18 cellular contexts compared by ENCODE assay signal in genomic region chr6:109514946-109515345, GRCh38. TPM values are rescaled to one million over a fixed set of nuclear protein-coding genes. Genes with fewer than 3 reads are reported as not detected.
DNase-seq lines count a peak whose midpoint lies in the region; ATAC-seq and TF ChIP-seq lines count a peak whose summit lies in the region.
"Had no signal": no experiment of that assay in that cellular context is flagged by ENCODE, and none has a peak within 500 bp of the region (broad histone marks: within the 10 kb centered on the region; RNA-seq: fewer than 3 reads in every experiment).

No MANE protein-coding gene starts in this region.

- H3K9me3 Mint-ChIP-seq in activated T-cell treated with anti-CD3 and anti-CD28 coated beads, Interleukin-2, amount 50 U/mL, for 24 hours: no peaks in the 10 kb centered on the region
- H3K9me3 Mint-ChIP-seq in activated naive CD8-positive, alpha-beta T cell treated with anti-CD3 and anti-CD28 coated beads, Interleukin-2, amount 10 ng/mL, durations not matched to agents 7 days and 5 days: peaks cover 4% of the 10 kb centered on the region
- H3K9me3 Mint-ChIP-seq: activated B cell treated with CpG ODN at 0.5 μM for 24 hours had no signal

- H3K4me2 ChIP-seq in Loucy (ENCODE audit: low read depth, low read length, poor library complexity, severe bottlenecking) (no peak overlapping the region), parathyroid adenoma (ENCODE audit: low read length) (no peak overlapping the region), mammary epithelial cell (ENCODE audit: insufficient read depth, low read depth, low read length) (no peak overlapping the region)

- H3K4me1 ChIP-seq in Loucy (ENCODE audit: insufficient read depth, low read length, poor library complexity, severe bottlenecking) (peaks cover 46% of the 10 kb centered on the region), parathyroid adenoma (peaks cover 19% of the 10 kb centered on the region), mammary epithelial cell (ENCODE audit: insufficient read depth, low read length) (no peaks in the 10 kb centered on the region)
- H3K4me1 ChIP-seq: esophagus muscularis mucosa, upper lobe of right lung had no signal

- H3K79me2 ChIP-seq in Loucy (ENCODE audit: insufficient read depth, low read length) (no peaks in the 10 kb centered on the region), parathyroid adenoma (no peaks in the 10 kb centered on the region), mammary epithelial cell (ENCODE audit: insufficient read depth, low read length) (no peaks in the 10 kb centered on the region)

- H3K36me3 ChIP-seq in Loucy (ENCODE audit: insufficient read depth, low read length) (no peaks in the 10 kb centered on the region), parathyroid adenoma (ENCODE audit: control insufficient read depth, insufficient read depth, low read length) (no peaks in the 10 kb centered on the region), mammary epithelial cell (ENCODE audit: insufficient read depth, low read length) (no peaks in the 10 kb centered on the region)
- H3K36me3 ChIP-seq: esophagus muscularis mucosa, upper lobe of right lung had no signal

- CTCF ChIA-PET in mammary epithelial cell (lab: Charles Lee; ENCODE audit: low non-redundant PET): interaction anchor here (0.8 kb wide), 1 partner anchor 13 kb away, joined by 3 read pairs; no protein-coding TSS in a partner anchor

- H2AFZ ChIP-seq in Loucy (ENCODE audit: low read length) (peak overlapping the region; percentile 18; the same call in 1 of the 2 replicates), parathyroid adenoma (peak overlapping the region; percentile 3), mammary epithelial cell (ENCODE audit: low read depth, low read length) (no peak overlapping the region)

- POLR2A ChIA-PET in activated naive CD8-positive, alpha-beta T cell treated with anti-CD3 and anti-CD28 coated beads, Interleukin-2, amount 10 ng/mL, durations not matched to agents 7 days and 5 days (lab: Charles Lee): interaction anchor here (1.5 to 2.3 kb wide), 2 partner anchors 8 to 24 kb away, joined by 6 to 18 read pairs; no protein-coding TSS in a partner anchor

- BruUV-seq in mammary epithelial cell (replicated peaks; lab: Mats Ljungman, UMichigan): no TSS peak

- no peaks in the 10 kb centered on the region for H3K9me2 ChIP-seq in Loucy (replicated peaks; ENCODE audit: low read depth, low read length)

- H3K27me3 ChIP-seq in Loucy (ENCODE audit: insufficient read depth, low read length, poor library complexity, severe bottlenecking): no peaks in the 10 kb centered on the region
- no peaks in the 10 kb centered on the region for H3K27me3 ChIP-seq in parathyroid adenoma (ENCODE audit: control insufficient read depth, insufficient read depth, low read length)
- H3K27me3 ChIP-seq in mammary epithelial cell (ENCODE audit: insufficient read depth, low read length): peaks cover 6% of the 10 kb centered on the region
- H3K27me3 ChIP-seq: esophagus muscularis mucosa, upper lobe of right lung had no signal

- no peak for DNase-seq in activated T-cell treated with anti-CD3 and anti-CD28 coated beads, Interleukin-2, amount 50 U/mL, for 24 hours
- no peak for DNase-seq in activated T-cell treated with anti-CD3 and anti-CD28 coated beads for 4 hours
- DNase-seq in activated naive CD8-positive, alpha-beta T cell treated with anti-CD3 and anti-CD28 coated beads, Interleukin-2, amount 10 ng/mL, durations not matched to agents 7 days and 5 days: no peak
- DNase-seq in mammary epithelial cell: no peak
- DNase-seq: activated B cell treated with CpG ODN at 0.5 μM for 24 hours; EL; HCEC 1CT; left cardiac atrium; NCI-H1092 treated with DMSO at 0.1 percent for 48 hours; NCI-H526 treated with DMSO at 0.1 percent for 48 hours; Right ventricle myocardium superior; stimulated activated naive CD4-positive, alpha-beta T cell treated with Interleukin-2 at 50 U/mL for 16 hours; upper lobe of right lung had no signal

- no peak overlapping the region for H3K27ac ChIP-seq in parathyroid adenoma
- no peak overlapping the region for H3K27ac ChIP-seq in mammary epithelial cell (ENCODE audit: insufficient read depth, low read depth, low read length)
- H3K27ac ChIP-seq: esophagus muscularis mucosa, upper lobe of right lung had no signal

- dilution Hi-C loops in mammary epithelial cell (cut with HindIII; ENCODE audit: low sequenced_read_pairs): no loop called here

- in situ Hi-C loops in mammary epithelial cell (cut with MboI; ENCODE audit: low sequenced_read_pairs in 2 of 2): no loop called here

- 93% methylated on average over 3 of the region's 3 CpGs for WGBS in mammary epithelial cell (ENCODE audit: low coverage, missing lambda C conversion rate)

- no peaks in the 10 kb centered on the region for H3K36me3 Mint-ChIP-seq in activated T-cell treated with anti-CD3 and anti-CD28 coated beads, Interleukin-2, amount 50 U/mL, for 24 hours (ENCODE audit: low read depth)
- H3K36me3 Mint-ChIP-seq in activated naive CD8-positive, alpha-beta T cell treated with anti-CD3 and anti-CD28 coated beads, Interleukin-2, amount 10 ng/mL, durations not matched to agents 7 days and 5 days: peaks cover 8% of the 10 kb centered on the region

- H3F3A ChIP-seq in Loucy (ENCODE audit: low read depth): peaks cover 2% of the 10 kb centered on the region; the same call in 1 of the 2 replicates

- H3K4me3 Mint-ChIP-seq in activated T-cell treated with anti-CD3 and anti-CD28 coated beads, Interleukin-2, amount 50 U/mL, for 24 hours: no peak overlapping the region
- peak overlapping the region; percentile 71 for H3K4me3 Mint-ChIP-seq in activated naive CD8-positive, alpha-beta T cell treated with anti-CD3 and anti-CD28 coated beads, Interleukin-2, amount 10 ng/mL, durations not matched to agents 7 days and 5 days

- no peaks in the 10 kb centered on the region for H3K27me3 Mint-ChIP-seq in activated T-cell treated with anti-CD3 and anti-CD28 coated beads, Interleukin-2, amount 50 U/mL, for 24 hours
- H3K27me3 Mint-ChIP-seq in activated naive CD8-positive, alpha-beta T cell treated with anti-CD3 and anti-CD28 coated beads, Interleukin-2, amount 10 ng/mL, durations not matched to agents 7 days and 5 days: no peaks in the 10 kb centered on the region
- H3K27me3 Mint-ChIP-seq: activated B cell treated with CpG ODN at 0.5 μM for 24 hours had no signal

- H4K20me1 ChIP-seq in Loucy (ENCODE audit: insufficient read depth, low read length, poor library complexity, severe bottlenecking) (no peaks in the 10 kb centered on the region), mammary epithelial cell (ENCODE audit: insufficient read depth, low read length) (no peaks in the 10 kb centered on the region)

- H3K27ac Mint-ChIP-seq in activated T-cell treated with anti-CD3 and anti-CD28 coated beads, Interleukin-2, amount 50 U/mL, for 24 hours: peak overlapping the region; percentile 20
- peak overlapping the region; percentile 70 for H3K27ac Mint-ChIP-seq in activated naive CD8-positive, alpha-beta T cell treated with anti-CD3 and anti-CD28 coated beads, Interleukin-2, amount 10 ng/mL, durations not matched to agents 7 days and 5 days
- H3K27ac Mint-ChIP-seq: activated B cell treated with CpG ODN at 0.5 μM for 24 hours had no signal

- no peak overlapping the region for H3K4me3 ChIP-seq in Loucy (ENCODE audit: low read length, poor library complexity, severe bottlenecking)
- H3K4me3 ChIP-seq in parathyroid adenoma (ENCODE audit: low read depth, low read length): no peak overlapping the region
- H3K4me3 ChIP-seq in mammary epithelial cell (replicated peaks in 1 of 3; ENCODE audit: insufficient read depth in 1 of 3, low read depth in 2 of 3, low read length in 3 of 3): no peak overlapping the region
- H3K4me3 ChIP-seq: esophagus muscularis mucosa had no signal

- ATAC-seq in activated naive CD8-positive, alpha-beta T cell treated with anti-CD3 and anti-CD28 coated beads, Interleukin-2, amount 10 ng/mL, durations not matched to agents 7 days and 5 days (ENCODE audit: low read depth): no peak
- no peak for ATAC-seq in HG02981 (IDR thresholded peaks at IDR 0.05; ENCODE audit: unreplicated experiment)
- ATAC-seq in GM21360 (IDR thresholded peaks at IDR 0.05; ENCODE audit: unreplicated experiment): no peak
- ATAC-seq: left cardiac atrium, upper lobe of right lung had no signal

- H3K9ac ChIP-seq in Loucy (ENCODE audit: low read depth, low read length, poor library complexity, severe bottlenecking): no peak overlapping the region
- H3K9ac ChIP-seq in parathyroid adenoma: no peak overlapping the region
- H3K9ac ChIP-seq in mammary epithelial cell (ENCODE audit: insufficient read depth, low read length): no peak overlapping the region

- H3K4me1 Mint-ChIP-seq in activated T-cell treated with anti-CD3 and anti-CD28 coated beads, Interleukin-2, amount 50 U/mL, for 24 hours (ENCODE audit: low read depth): peaks cover 37% of the 10 kb centered on the region
- peaks cover 27% of the 10 kb centered on the region for H3K4me1 Mint-ChIP-seq in activated naive CD8-positive, alpha-beta T cell treated with anti-CD3 and anti-CD28 coated beads, Interleukin-2, amount 10 ng/mL, durations not matched to agents 7 days and 5 days

- H3K9me3 ChIP-seq in Loucy (ENCODE audit: insufficient read depth, low read depth, low read length) (peaks cover 9% of the 10 kb centered on the region; the same call in 1 of the 2 replicates), parathyroid adenoma (ENCODE audit: control insufficient read depth, low read length) (no peaks in the 10 kb centered on the region), mammary epithelial cell (replicated peaks; ENCODE audit: insufficient read depth, low read length) (no peaks in the 10 kb centered on the region)
- H3K9me3 ChIP-seq: esophagus muscularis mucosa, upper lobe of right lung had no signal

- intact Hi-C loops in mammary epithelial cell (cut with micrococcal nuclease): no loop called here

- TF ChIP-seq CTCF in Loucy (conservative IDR thresholded peaks at IDR 0.05; ENCODE audit: low read length): no peak
- no peak for TF ChIP-seq CTCF in parathyroid adenoma (IDR thresholded peaks at IDR 0.05)
- TF ChIP-seq CTCF in mammary epithelial cell (conservative IDR thresholded peaks at IDR 0.05 in 1 of 2, IDR thresholded peaks at IDR 0.05 in 1 of 2; ENCODE audit: extremely low read depth in 1 of 2, insufficient read depth in 1 of 2, low read depth in 1 of 2, low read length in 2 of 2): no peak

RNA-seq across cellular contexts. Expression of gene ZBTB24, which starts 31.9 kb away (rescaled TPM):
- 10 to 100 TPM; 19.7 to 20.0 TPM for total RNA-seq in activated naive CD8-positive, alpha-beta T cell treated with anti-CD3 and anti-CD28 coated beads, Interleukin-2, amount 10 ng/mL, durations not matched to agents 7 days and 5 days
- total RNA-seq in mammary epithelial cell: 10 to 100 TPM in 1 of 2 donors, 1 to 10 TPM in 1; 7.9 to 10.0 TPM
- polyA plus RNA-seq in mammary epithelial cell: 3.4 TPM
- polyA minus RNA-seq in mammary epithelial cell: 5.7 TPM

RNA-seq across cellular contexts. Expression of gene MICAL1, which starts 59.4 kb away (rescaled TPM):
- 10 to 100 TPM; 80.4 to 81.5 TPM for total RNA-seq in activated naive CD8-positive, alpha-beta T cell treated with anti-CD3 and anti-CD28 coated beads, Interleukin-2, amount 10 ng/mL, durations not matched to agents 7 days and 5 days
- total RNA-seq in mammary epithelial cell: 10 to 100 TPM; 36.3 to 44.0 TPM
- 18.3 TPM for polyA plus RNA-seq in mammary epithelial cell
- polyA minus RNA-seq in mammary epithelial cell: 27.0 TPM
